Comparison of ENCODE assay signal across 24 cellular contexts in genomic region chr10:89494615-89495014, GRCh38. TPM values are rescaled to one million over a fixed set of nuclear protein-coding genes. Genes with fewer than 3 reads are reported as not detected.
DNase-seq lines count a peak whose midpoint lies in the region; ATAC-seq and TF ChIP-seq lines count a peak whose summit lies in the region.
"Had no signal": no experiment of that assay in that cellular context is flagged by ENCODE, and none has a peak within 500 bp of the region (broad histone marks: within the 10 kb centered on the region; RNA-seq: fewer than 3 reads in every experiment).

No MANE protein-coding gene starts in this region.

- TF ChIP-seq CTCF in left ventricle myocardium inferior (IDR thresholded peaks at IDR 0.05; ENCODE audit: borderline replicate concordance) (no peak), parathyroid adenoma (IDR thresholded peaks at IDR 0.05) (no peak)

- peaks cover 15% of the 10 kb centered on the region for H3K4me1 ChIP-seq in endocrine pancreas (ENCODE audit: control insufficient read depth, insufficient read depth, low read length)
- peaks cover 24% of the 10 kb centered on the region for H3K4me1 ChIP-seq in left ventricle myocardium inferior
- no peaks in the 10 kb centered on the region for H3K4me1 ChIP-seq in parathyroid adenoma
- no peaks in the 10 kb centered on the region for H3K4me1 ChIP-seq in SJCRH30
- H3K4me1 ChIP-seq: BE2C had no signal

- H3K36me3 ChIP-seq in endocrine pancreas (ENCODE audit: control insufficient read depth, insufficient read depth, low read length) (no peaks in the 10 kb centered on the region), left ventricle myocardium inferior (no peaks in the 10 kb centered on the region), parathyroid adenoma (ENCODE audit: control insufficient read depth, insufficient read depth, low read length) (no peaks in the 10 kb centered on the region), SJCRH30 (no peaks in the 10 kb centered on the region)
- H3K36me3 ChIP-seq: BE2C had no signal

- H3K27ac ChIP-seq in left ventricle myocardium inferior (replicated peaks), result peak overlapping the region; percentile 77
- H3K27ac ChIP-seq in parathyroid adenoma, result peak overlapping the region; percentile 42
- H3K27ac ChIP-seq in SJCRH30, result no peak overlapping the region

- H3K27me3 ChIP-seq in endocrine pancreas (ENCODE audit: control insufficient read depth, insufficient read depth, low read length) (no peaks in the 10 kb centered on the region), left ventricle myocardium inferior (ENCODE audit: low read depth) (no peaks in the 10 kb centered on the region), parathyroid adenoma (ENCODE audit: control insufficient read depth, insufficient read depth, low read length) (no peaks in the 10 kb centered on the region), SJCRH30 (no peaks in the 10 kb centered on the region)

- no peaks in the 10 kb centered on the region for H3K79me2 ChIP-seq in parathyroid adenoma

- H3K9me3 ChIP-seq in endocrine pancreas (ENCODE audit: control insufficient read depth, low read length), result no peaks in the 10 kb centered on the region
- H3K9me3 ChIP-seq in left ventricle myocardium inferior (replicated peaks), result no peaks in the 10 kb centered on the region
- no peaks in the 10 kb centered on the region for H3K9me3 ChIP-seq in parathyroid adenoma (ENCODE audit: control insufficient read depth, low read length)
- no peaks in the 10 kb centered on the region for H3K9me3 ChIP-seq in SJCRH30 (replicated peaks)
- H3K9me3 ChIP-seq: BE2C had no signal

- no peak for ATAC-seq in GM18520 (IDR thresholded peaks at IDR 0.05; ENCODE audit: unreplicated experiment)
- ATAC-seq: activated T-cell treated with anti-CD3 and anti-CD28 coated beads, Interleukin-2, amount 50 U/mL, for 4 hours; SK-N-SH treated with all-trans-retinoic acid at 6 μM for 48 hours; stimulated activated effector memory CD8-positive, alpha-beta T cell treated with anti-CD3 and anti-CD28 coated beads, Interleukin-12 subunit alpha, Interleukin-12 subunit beta, amount 100 ng/mL, for 72 hours had no signal

- H3K9ac ChIP-seq in endocrine pancreas (ENCODE audit: control insufficient read depth, insufficient read depth, low read length) (no peak overlapping the region), parathyroid adenoma (no peak overlapping the region)

- H3K4me3 ChIP-seq in endocrine pancreas (ENCODE audit: control insufficient read depth, insufficient read depth, low read length) (peak overlapping the region; percentile 65), left ventricle myocardium inferior (no peak overlapping the region), parathyroid adenoma (ENCODE audit: low read depth, low read length) (no peak overlapping the region), SJCRH30 (no peak overlapping the region)
- H3K4me3 ChIP-seq: coronary artery had no signal

- DNase-seq in NCI-H2171 (lab: John Stamatoyannopoulos, UW), result peak; percentile 18
- no peak for DNase-seq in left ventricle myocardium inferior
- no peak for DNase-seq in SJCRH30
- no peak for DNase-seq in HPDE6-E6E7 (ENCODE audit: extremely low spot score)
- DNase-seq in activated CD8-positive, alpha-beta memory T cell treated with anti-CD3 and anti-CD28 coated beads for 24 hours, result no peak
- DNase-seq: activated CD4-positive, alpha-beta T cell treated with anti-CD3 and anti-CD28 coated beads for 4 hours; activated T-cell treated with anti-CD3 and anti-CD28 coated beads, Interleukin-2, amount 50 U/mL, for 4 hours; BE2C; DMS79; endodermal cell; GOT3; hippocampal formation; Kasumi-1; NCI-H1930; NCI-H226; NCI-H774; RPMI8226 had no signal

- H2AFZ ChIP-seq in parathyroid adenoma, result no peak overlapping the region

- no peak overlapping the region for H3K4me2 ChIP-seq in parathyroid adenoma (ENCODE audit: low read length)

- intact Hi-C loops in left ventricle myocardium inferior (cut with micrococcal nuclease), result no loop called here

RNA-seq across cellular contexts. Expression of gene SLC16A12, which starts 40.8 kb away (rescaled TPM):
- total RNA-seq in left ventricle myocardium inferior, result 2.0 TPM
- total RNA-seq in SJCRH30 (2014; rRNA removed; shearing (Covaris generic)), result 0.15 and 0.18 TPM in 2 replicates
- total RNA-seq: activated T-cell treated with anti-CD3 and anti-CD28 coated beads, Interleukin-2, amount 50 U/mL, for 4 hours; neural crest cell had no signal
